ENCODE assay signal across 21 cellular contexts in the genomic region with DNA sequence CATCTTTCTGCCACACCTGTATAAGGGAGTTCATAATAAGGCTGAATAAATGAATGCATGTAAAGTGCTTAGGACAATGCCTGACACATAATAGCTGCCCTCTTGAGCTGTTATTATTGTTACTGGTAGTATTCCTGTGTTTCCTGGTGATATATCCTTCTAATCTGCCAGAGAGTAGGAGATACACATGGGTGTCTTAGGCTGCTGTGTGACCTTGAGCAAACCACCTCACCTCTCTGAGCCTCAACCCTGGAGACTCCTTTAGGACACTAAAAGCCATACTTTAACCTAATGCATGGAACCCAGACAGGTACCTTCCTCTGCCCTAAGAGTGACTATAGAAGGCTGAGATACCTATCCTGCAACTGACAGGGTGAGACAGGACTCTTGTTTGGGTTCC. TPM values are rescaled to one million over a fixed set of nuclear protein-coding genes. Genes with fewer than 3 reads are reported as not detected.
DNase-seq lines count a peak whose midpoint lies in the region; ATAC-seq, FAIRE-seq and TF ChIP-seq lines count a peak whose summit lies in the region.
"Had no signal": no experiment of that assay in that cellular context is flagged by ENCODE, and none has a peak within 500 bp of the region (broad histone marks: within the 10 kb centered on the region; RNA-seq: fewer than 3 reads in every experiment).

No MANE protein-coding gene starts in this region.

- H3K36me3 ChIP-seq in heart right ventricle (no peaks in the 10 kb centered on the region), BLaER1 (no peaks in the 10 kb centered on the region), K562 (ENCODE audit: control insufficient read depth, insufficient read depth, low read length) (no peaks in the 10 kb centered on the region), kidney (ENCODE audit: control insufficient read depth in 1 of 2, insufficient read depth in 2 of 2, low read length in 2 of 2) (no peaks in the 10 kb centered on the region)
- H3K36me3 ChIP-seq: BE2C, HAP-1 had no signal

- H3K9me1 ChIP-seq in K562 (ENCODE audit: control insufficient read depth, insufficient read depth, low read length), result no peaks in the 10 kb centered on the region

- no TSS peak for BruUV-seq in K562 (replicated peaks; lab: Mats Ljungman, UMichigan)

- intact Hi-C loops in heart right ventricle (cut with DNase I) (loop anchor here in 6 of 10 donors (5.0 to 10.0 kb wide), 4 partner anchors 34 to 313 kb away; no protein-coding TSS in a partner anchor), left cardiac atrium (cut with DNase I) (no loop called here), K562 (cut with micrococcal nuclease) (no loop called here), kidney (cut with DNase I) (no loop called here)

- H3K9me3 ChIP-seq in heart right ventricle (no peaks in the 10 kb centered on the region), BLaER1 (no peaks in the 10 kb centered on the region), K562 (replicated peaks; ENCODE audit: control insufficient read depth, insufficient read depth, low read depth, low read length) (no peaks in the 10 kb centered on the region), kidney (ENCODE audit: control insufficient read depth in 1 of 2, low read length in 2 of 2) (no peaks in the 10 kb centered on the region)
- H3K9me3 ChIP-seq: A549, BE2C, Caco-2, HAP-1 had no signal

- no peak for TF ChIP-seq RAD21 in K562 (CRISPR knock-in tag; conservative IDR thresholded peaks at IDR 0.05 in 1 of 2, IDR thresholded peaks at IDR 0.05 in 1 of 2)

- no peak for DNase-seq in heart right ventricle
- no peak for DNase-seq in left cardiac atrium
- no peak for DNase-seq in K562 (ENCODE audit: extremely low read depth in 1 of 4, low spot score in 3 of 4)
- peak; percentile 1 for DNase-seq in kidney
- DNase-seq in stimulated activated CD4-positive, alpha-beta T cell treated with anti-CD3 and anti-CD28 coated beads, Interleukin-2, amount 100 ng/mL, for 48 hours, result no peak
- DNase-seq: 8988T, DMS153, HFFc6 had no signal

- no peak for TF ChIP-seq EP300 in K562 (IDR thresholded peaks at IDR 0.05; ENCODE audit: low read length)

- H3K4me1 ChIP-seq in heart right ventricle (peaks cover 5 to 42% (median 16%) of the 10 kb centered on the region in 9 donors), BLaER1 (peaks cover 87% of the 10 kb centered on the region), K562 (replicated peaks in 1 of 2; ENCODE audit: control insufficient read depth in 2 of 2, insufficient read depth in 2 of 2, low read length in 2 of 2) (peaks cover 38 to 43% of the 10 kb centered on the region in 2 experiments), kidney (ENCODE audit: control insufficient read depth in 1 of 2, insufficient read depth in 1 of 2, low read depth in 1 of 2, low read length in 2 of 2) (peaks cover 0 to 2% of the 10 kb centered on the region in 2 donors)
- H3K4me1 ChIP-seq: BE2C, Caco-2, HAP-1 had no signal

- peak overlapping the region; percentile 91 for H3K4me2 ChIP-seq in BLaER1
- no peak overlapping the region for H3K4me2 ChIP-seq in K562 (ENCODE audit: insufficient read depth, low read length)
- H3K4me2 ChIP-seq: A549, GM23338 had no signal

- POLR2A ChIA-PET in K562 (lab: Yijun Ruan, JAX), result interaction anchor here (1.4 kb wide), 1 partner anchor 13 kb away, joined by 8 read pairs; no protein-coding TSS in a partner anchor

- H3K27me3 ChIP-seq in heart right ventricle (peaks cover 16 to 69% (median 46%) of the 10 kb centered on the region in 7 donors), BLaER1 (peaks cover 33% of the 10 kb centered on the region), K562 (ENCODE audit: control insufficient read depth in 2 of 2, insufficient read depth in 2 of 2, low read length in 2 of 2) (no peaks in the 10 kb centered on the region)
- H3K27me3 ChIP-seq: BE2C had no signal

- H3K4me3 ChIP-seq in heart right ventricle, result no peak overlapping the region
- no peak overlapping the region for H3K4me3 ChIP-seq in BLaER1
- no peak overlapping the region for H3K4me3 ChIP-seq in K562
- H3K4me3 ChIP-seq in kidney (ENCODE audit: low read length in 2 of 2), result no peak overlapping the region
- H3K4me3 ChIP-seq: A549, GM23338, HAP-1 had no signal

- no peak overlapping the region for H2AFZ ChIP-seq in K562 (ENCODE audit: low read depth, low read length)
- H2AFZ ChIP-seq: GM23338 had no signal

- H4K20me1 ChIP-seq in BLaER1 (no peaks in the 10 kb centered on the region), K562 (replicated peaks; ENCODE audit: control insufficient read depth, insufficient read depth, low read length) (no peaks in the 10 kb centered on the region)

- CTCF ChIA-PET in K562 (lab: Yijun Ruan, JAX; ENCODE audit: low intra/inter-chr PET ratio), result interaction anchor here (1.1 to 1.3 kb wide), 2 partner anchors 14 to 71 kb away, joined by 3 read pairs; no protein-coding TSS in a partner anchor

- TF ChIP-seq POLR2A in K562 (conservative IDR thresholded peaks at IDR 0.05), result no peak

- no peaks in the 10 kb centered on the region for H3K79me2 ChIP-seq in K562 (ENCODE audit: control insufficient read depth, insufficient read depth, low read length)

- ATAC-seq in heart right ventricle (no peak), left cardiac atrium (no peak), K562 (no peak), GM19455 (IDR thresholded peaks at IDR 0.05; ENCODE audit: unreplicated experiment) (no peak), HG03175 (IDR thresholded peaks at IDR 0.05; ENCODE audit: unreplicated experiment) (no peak)
- ATAC-seq: CD8-positive, alpha-beta T cell had no signal

- in situ Hi-C loops in K562 (cut with MboI), result no loop called here

- TF ChIP-seq CTCF in heart right ventricle (IDR thresholded peaks at IDR 0.05) (no peak), K562 (IDR thresholded peaks at IDR 0.05 in 2 of 3, conservative IDR thresholded peaks at IDR 0.05 in 1 of 3; ENCODE audit: insufficient read depth in 2 of 3, low read depth in 1 of 3, low read length in 3 of 3) (no peak), kidney (IDR thresholded peaks at IDR 0.05; ENCODE audit: borderline replicate concordance, extremely low read depth, insufficient read depth) (no peak)

- no peak for FAIRE-seq in K562 (lab: Jason Lieb, UNC)
- no peak for FAIRE-seq in kidney (lab: Jason Lieb, UNC)
- FAIRE-seq: G401.6, H54 had no signal

- H3K27ac ChIP-seq in heart right ventricle (peak overlapping the region in 7 of 10 donors; percentile 10 to 80 (median 74)), BLaER1 (no peak overlapping the region; the same call in 1 of the 2 replicates), K562 (ENCODE audit: extremely low read depth, low read depth, low read length) (no peak overlapping the region), kidney (ENCODE audit: low read depth in 2 of 2, low read length in 2 of 2) (no peak overlapping the region)
- H3K27ac ChIP-seq: C4-2B had no signal

- H3K9ac ChIP-seq in BLaER1 (peak overlapping the region; percentile 37; the same call in 1 of the 2 replicates), K562 (ENCODE audit: insufficient read depth in 1 of 2, low read depth in 2 of 2, low read length in 2 of 2) (no peak overlapping the region), kidney (ENCODE audit: low read length in 2 of 2) (no peak overlapping the region)

RNA-seq across cellular contexts. Expression of gene SCRT2, which starts 7.6 kb away (rescaled TPM):
- total RNA-seq in heart right ventricle (not detected), left cardiac atrium (not detected), K562 (2014; rRNA removed) (0.04 and 0.05 TPM in 2 replicates), K562 (2014; rRNA removed; fragmentation: Illumina TruSeq; extraction: Trizol) (0.04 TPM in 1 of 2 replicates, not detected in the other), K562 (2015; rRNA removed; fragmentation: Illumina TruSeq; extraction: Trizol) (0.07 and 0.19 TPM in 2 replicates), K562 (2021) (0.47 and 0.75 TPM in 2 replicates), kidney (not detected)
- polyA plus RNA-seq in heart right ventricle (not detected), K562 (2011; rRNA removed) (0.12 and 0.13 TPM in 2 replicates), K562 (2014; fragmentation: Illumina TruSeq; extraction: Trizol) (0.30 and 0.36 TPM in 2 replicates), K562 (2014; fragmentation: Nextera tagmentation; extraction: Ambion mirVana) (not detected), K562 (2014; rRNA removed) (0.19 and 0.34 TPM in 2 replicates), kidney (ENCODE audit: insufficient read depth, low read depth, low replicate concordance) (not detected)
- 0.18 and 0.37 TPM in 2 replicates for total RNA-seq in K562 (2011; cell fraction: chromatin; rRNA removed; ENCODE audit: low replicate concordance)
- 0.26 and 0.50 TPM in 2 replicates for total RNA-seq in K562 (2011; cell fraction: nucleolus; rRNA removed)
- 0.29 and 0.99 TPM in 2 replicates for total RNA-seq in K562 (2011; cell fraction: nucleoplasm; rRNA removed)
- 0.10 and 0.63 TPM in 2 replicates for polyA plus RNA-seq in K562 (2011; cell fraction: cytosol; rRNA removed)
- 0.91 and 4.1 TPM in 2 replicates for polyA plus RNA-seq in K562 (2011; cell fraction: nucleus; rRNA removed)
- 0.19 and 0.48 TPM in 2 replicates for polyA plus RNA-seq in K562 (2012)
- 0.12 and 0.25 TPM in 2 replicates for polyA minus RNA-seq in K562 (2011; rRNA and poly(A)+ RNA removed)
- polyA minus RNA-seq in K562 (2011; cell fraction: cytosol; rRNA and poly(A)+ RNA removed), result 0.64 and 1.2 TPM in 2 replicates
- 0.44 and 2.2 TPM in 2 replicates for polyA minus RNA-seq in K562 (2011; cell fraction: nucleus; rRNA and poly(A)+ RNA removed)
- total RNA-seq: Caco-2; CD4-positive, CD25-positive, alpha-beta regulatory T cell; CD8-positive, alpha-beta T cell; HFFc6 had no signal
- polyA plus RNA-seq: A549; CD4-positive, CD25-positive, alpha-beta regulatory T cell; GM23338 had no signal

RNA-seq across cellular contexts. Expression of gene SRXN1, which starts 15.1 kb away (rescaled TPM):
- total RNA-seq in heart right ventricle, result 10 to 100 TPM; 21.4 to 42.0 (median 30.9) TPM
- polyA plus RNA-seq in heart right ventricle, result 10 to 100 TPM; 11.9 to 32.8 TPM
- total RNA-seq in left cardiac atrium, result 10 to 100 TPM; 34.1 to 38.9 TPM
- 10.6 and 14.9 TPM in 2 replicates for total RNA-seq in K562 (2011; cell fraction: chromatin; rRNA removed; ENCODE audit: low replicate concordance)
- total RNA-seq in K562 (2011; cell fraction: nucleolus; rRNA removed), result 10.3 TPM in 2 replicates
- 13.3 and 13.4 TPM in 2 replicates for total RNA-seq in K562 (2011; cell fraction: nucleoplasm; rRNA removed)
- 21.6 and 26.7 TPM in 2 replicates for total RNA-seq in K562 (2014; rRNA removed)
- 29.1 TPM in 2 replicates for total RNA-seq in K562 (2014; rRNA removed; fragmentation: Illumina TruSeq; extraction: Trizol)
- 20.2 and 20.6 TPM in 2 replicates for total RNA-seq in K562 (2015; rRNA removed; fragmentation: Illumina TruSeq; extraction: Trizol)
- 23.2 and 27.9 TPM in 2 replicates for total RNA-seq in K562 (2021)
- 35.4 and 36.4 TPM in 2 replicates for polyA plus RNA-seq in K562 (2011; rRNA removed)
- 23.6 and 26.3 TPM in 2 replicates for polyA plus RNA-seq in K562 (2011; cell fraction: cytosol; rRNA removed)
- polyA plus RNA-seq in K562 (2011; cell fraction: nucleus; rRNA removed), result 10.0 and 12.8 TPM in 2 replicates
- 17.8 and 21.0 TPM in 2 replicates for polyA plus RNA-seq in K562 (2012)
- polyA plus RNA-seq in K562 (2014; fragmentation: Illumina TruSeq; extraction: Trizol), result 33.9 and 34.1 TPM in 2 replicates
- polyA plus RNA-seq in K562 (2014; fragmentation: Nextera tagmentation; extraction: Ambion mirVana), result 1 to 10 TPM; 6.8 to 8.4 TPM
- polyA plus RNA-seq in K562 (2014; rRNA removed), result 19.4 and 24.4 TPM in 2 replicates
- polyA minus RNA-seq in K562 (2011; rRNA and poly(A)+ RNA removed), result 29.0 and 30.3 TPM in 2 replicates
- 17.8 and 18.5 TPM in 2 replicates for polyA minus RNA-seq in K562 (2011; cell fraction: cytosol; rRNA and poly(A)+ RNA removed)
- 4.0 and 6.7 TPM in 2 replicates for polyA minus RNA-seq in K562 (2011; cell fraction: nucleus; rRNA and poly(A)+ RNA removed)
- total RNA-seq in kidney, result 17.4 TPM
- polyA plus RNA-seq in kidney (ENCODE audit: insufficient read depth, low read depth, low replicate concordance), result 51.1 TPM

RNA-seq across cellular contexts. Expression of gene TCF15, which starts 57.9 kb away (rescaled TPM):
- total RNA-seq in heart right ventricle (10 to 100 TPM in 3 of 10 donors, 1 to 10 TPM in 7; 4.6 to 20.5 (median 7.9) TPM), left cardiac atrium (10 to 100 TPM in 1 of 2 donors, 1 to 10 TPM in 1; 7.3 to 10.3 TPM), K562 (2014; rRNA removed) (2.3 and 4.4 TPM in 2 replicates), K562 (2014; rRNA removed; fragmentation: Illumina TruSeq; extraction: Trizol) (0.96 and 1.2 TPM in 2 replicates), K562 (2015; rRNA removed; fragmentation: Illumina TruSeq; extraction: Trizol) (1.2 and 2.0 TPM in 2 replicates), K562 (2021) (3.8 and 5.0 TPM in 2 replicates), kidney (0.63 TPM)
- polyA plus RNA-seq in heart right ventricle (10 to 100 TPM; 12.8 to 41.0 TPM), K562 (2011; rRNA removed) (0.93 and 1.7 TPM in 2 replicates), K562 (2014; fragmentation: Illumina TruSeq; extraction: Trizol) (0.62 and 0.98 TPM in 2 replicates), K562 (2014; fragmentation: Nextera tagmentation; extraction: Ambion mirVana) (under 1 TPM; 0.04 to 0.13 TPM), K562 (2014; rRNA removed) (4.2 and 4.5 TPM in 2 replicates), kidney (ENCODE audit: insufficient read depth, low read depth, low replicate concordance) (1.6 TPM)
- total RNA-seq in K562 (2011; cell fraction: chromatin; rRNA removed; ENCODE audit: low replicate concordance), result 0.79 and 1.6 TPM in 2 replicates
- total RNA-seq in K562 (2011; cell fraction: nucleolus; rRNA removed), result 1.6 and 2.0 TPM in 2 replicates
- total RNA-seq in K562 (2011; cell fraction: nucleoplasm; rRNA removed), result 1.6 and 1.8 TPM in 2 replicates
- 1.8 and 4.0 TPM in 2 replicates for polyA plus RNA-seq in K562 (2011; cell fraction: cytosol; rRNA removed)
- polyA plus RNA-seq in K562 (2011; cell fraction: nucleus; rRNA removed), result 2.4 and 2.7 TPM in 2 replicates
- 2.4 and 2.8 TPM in 2 replicates for polyA plus RNA-seq in K562 (2012)
- 0.28 and 0.33 TPM in 2 replicates for polyA minus RNA-seq in K562 (2011; rRNA and poly(A)+ RNA removed)
- polyA minus RNA-seq in K562 (2011; cell fraction: cytosol; rRNA and poly(A)+ RNA removed), result 0.57 and 2.8 TPM in 2 replicates
- 1.1 and 1.2 TPM in 2 replicates for polyA minus RNA-seq in K562 (2011; cell fraction: nucleus; rRNA and poly(A)+ RNA removed)
- total RNA-seq: Caco-2; CD4-positive, CD25-positive, alpha-beta regulatory T cell; CD8-positive, alpha-beta T cell; HFFc6 had no signal
- polyA plus RNA-seq: A549; CD4-positive, CD25-positive, alpha-beta regulatory T cell had no signal

Comparison
In these comparisons a context has a peak if more than half of its experiments do, and no peak if none do; other contexts are left out.
1. intact Hi-C loops: an anchor here in heart right ventricle (5.0 to 10.0 kb wide); none called in left cardiac atrium, K562 and kidney.
2. H3K27ac ChIP-seq: peak in heart right ventricle (7 of 10); none in BLaER1 (single experiment), K562 (single experiment) and kidney (0 of 2).